In genomic region chr17:77962349-77962748, GRCh38 we compare ENCODE assay signal across 17 cellular contexts. TPM values are rescaled to one million over a fixed set of nuclear protein-coding genes. Genes with fewer than 3 reads are reported as not detected.
DNase-seq lines count a peak whose midpoint lies in the region; ATAC-seq, FAIRE-seq and TF ChIP-seq lines count a peak whose summit lies in the region.
"Had no signal": no experiment of that assay in that cellular context is flagged by ENCODE, and none has a peak within 500 bp of the region (broad histone marks: within the 10 kb centered on the region; RNA-seq: fewer than 3 reads in every experiment).

No MANE protein-coding gene starts in this region.

- CTCF ChIA-PET in A549 (lab: Yijun Ruan, JAX): interaction anchor here (0.6 to 2.6 kb wide), 7 partner anchors 9 to 420 kb away, joined by 3 to 12 read pairs (median 3); no protein-coding TSS in a partner anchor
- CTCF ChIA-PET in WTC11 (lab: Charles Lee): no interaction called here
- CTCF ChIA-PET in OCI-LY7 (lab: Charles Lee; ENCODE audit: unreplicated experiment): no interaction called here

- H2AFZ ChIP-seq in OCI-LY7 (ENCODE audit: low read length): no peak overlapping the region
- no peak overlapping the region for H2AFZ ChIP-seq in H9 (ENCODE audit: low read length)

- H3K23ac ChIP-seq in H9 (ENCODE audit: insufficient read length, low read depth, low read length): no peak overlapping the region

- peaks cover 6% of the 10 kb centered on the region for H3K36me3 Mint-ChIP-seq in CD4-positive, CD25-positive, alpha-beta regulatory T cell
- H3K36me3 Mint-ChIP-seq in WTC11 (no peaks in the 10 kb centered on the region), H9 (ENCODE audit: insufficient read depth in 1 of 3, low read depth in 3 of 3) (peaks cover 0 to 2% (median 0%) of the 10 kb centered on the region in 3 experiments; a peak in 1 of 7 replicates)

- H2BK5ac ChIP-seq in H9 (ENCODE audit: insufficient read length, low read length): no peak overlapping the region

- H3K27ac ChIP-seq in A549 (no peak overlapping the region), OCI-LY7 (ENCODE audit: low read depth, low read length, poor library complexity, severe bottlenecking) (no peak overlapping the region), H9 (ENCODE audit: insufficient read length, low read depth, low read length) (no peak overlapping the region)
- H3K27ac ChIP-seq in CD4-positive, CD25-positive, alpha-beta regulatory T cell (ENCODE audit: insufficient read depth, low read length, poor library complexity, severe bottlenecking): no peak overlapping the region
- H3K27ac ChIP-seq: lower lobe of right lung, vagina had no signal

- H3T11ph ChIP-seq in H9 (ENCODE audit: low read length): no peak overlapping the region

- no peak overlapping the region for H3K56ac ChIP-seq in H9 (ENCODE audit: insufficient read length, low read depth, low read length)

- intact Hi-C loops in OCI-LY7 (cut with micrococcal nuclease; ENCODE audit: unreplicated experiment): no loop called here

- H4K20me1 ChIP-seq in OCI-LY7 (ENCODE audit: insufficient read depth, low read length) (peaks cover 57% of the 10 kb centered on the region), H9 (ENCODE audit: control insufficient read depth, insufficient read depth, insufficient read length) (no peaks in the 10 kb centered on the region)

- POLR2A ChIA-PET in A549 (lab: Yijun Ruan, JAX) (no interaction called here), WTC11 (lab: Charles Lee) (no interaction called here), OCI-LY7 (lab: Charles Lee) (interaction anchor here (1.2 kb wide), 1 partner anchor 93 kb away, joined by 3 read pairs; no protein-coding TSS in a partner anchor)

- peaks cover 64% of the 10 kb centered on the region for H3K79me2 ChIP-seq in OCI-LY7 (ENCODE audit: insufficient read depth, low read depth, low read length)
- H3K79me2 ChIP-seq in H9 (ENCODE audit: insufficient read depth, low read length): peaks cover 18% of the 10 kb centered on the region; the same call in 1 of the 2 replicates

- no peak for DNase-seq in A549 (ENCODE audit: low read depth in 1 of 2, low spot score in 1 of 2)
- no peak for DNase-seq in CD4-positive, CD25-positive, alpha-beta regulatory T cell
- no peak for DNase-seq in WTC11 (ENCODE audit: low spot score)
- DNase-seq in left kidney (ENCODE audit: low read depth, low spot score): peak; percentile 58
- DNase-seq in OCI-LY7 (ENCODE audit: low spot score): no peak
- no peak for DNase-seq in H9
- DNase-seq: activated CD4-positive, alpha-beta T cell treated with anti-CD3 and anti-CD28 coated beads, Interleukin-2, amount 50 U/mL, for 1 hour; central memory CD4-positive, alpha-beta T cell; effector CD4-positive, alpha-beta T cell; lower lobe of right lung; NCI-H1105 treated with DMSO at 0.1 percent for 48 hours; NCI-H226; posterior cingulate gyrus had no signal

- H2BK12ac ChIP-seq in H9 (ENCODE audit: insufficient read length, low read depth, low read length): no peak overlapping the region

- peaks cover 22% of the 10 kb centered on the region for H3K23me2 ChIP-seq in H9 (ENCODE audit: insufficient read length, low read depth, low read length, poor library complexity, severe bottlenecking)

- peak overlapping the region in 1 of 3 donors; percentile 1 for H3K27ac Mint-ChIP-seq in CD4-positive, CD25-positive, alpha-beta regulatory T cell
- H3K27ac Mint-ChIP-seq in WTC11: peak overlapping the region; percentile 19; the same call in 1 of the 2 replicates
- no peak overlapping the region; a peak in 1 of 7 replicates for H3K27ac Mint-ChIP-seq in H9
- H3K27ac Mint-ChIP-seq: B cell had no signal

- H2AK5ac ChIP-seq in H9 (ENCODE audit: insufficient read length, low read length): no peak overlapping the region

- H3K14ac ChIP-seq in H9 (ENCODE audit: insufficient read depth, low read length): no peak overlapping the region

- no peak for TF ChIP-seq EP300 in A549 (IDR thresholded peaks at IDR 0.05)

- no peak overlapping the region for H4K5ac ChIP-seq in H9 (ENCODE audit: insufficient read length, low read depth, low read length)

- H3K4me3 Mint-ChIP-seq in CD4-positive, CD25-positive, alpha-beta regulatory T cell: peak overlapping the region; percentile 62 to 96 (median 78)
- H3K4me3 Mint-ChIP-seq in WTC11 (peak overlapping the region; percentile 39), H9 (peak overlapping the region in 1 of 2 experiments; percentile 9; a peak in 1 of 5 replicates)
- H3K4me3 Mint-ChIP-seq: B cell had no signal

- no peak overlapping the region for H3K4me3 ChIP-seq in A549
- peak overlapping the region; percentile 63 for H3K4me3 ChIP-seq in CD4-positive, CD25-positive, alpha-beta regulatory T cell (ENCODE audit: low read depth, low read length)
- H3K4me3 ChIP-seq in OCI-LY7 (ENCODE audit: low read depth, low read length, poor library complexity, severe bottlenecking): no peak overlapping the region
- H3K4me3 ChIP-seq: lower lobe of right lung, vagina had no signal

- no peak for ATAC-seq in A549
- no peak for ATAC-seq in CD4-positive, CD25-positive, alpha-beta regulatory T cell (ENCODE audit: low read depth in 2 of 2)
- no peak for ATAC-seq in WTC11
- no peak for ATAC-seq in HG03442 (IDR thresholded peaks at IDR 0.05; ENCODE audit: unreplicated experiment)
- ATAC-seq: lower lobe of right lung had no signal

- TF ChIP-seq RAD21 in A549 (conservative IDR thresholded peaks at IDR 0.05 in 1 of 2, IDR thresholded peaks at IDR 0.05 in 1 of 2): no peak

- 53% methylated on average over 6 of the region's 6 CpGs for WGBS in A549 (ENCODE audit: missing lambda C conversion rate)
- no CpG with 5 or more reads among the region's 6 CpGs for WGBS in H9 (ENCODE audit: extremely low coverage, insufficient read length, low lambda C conversion rate)

- no peak for FAIRE-seq in A549 (lab: Jason Lieb, UNC)
- FAIRE-seq: HTR-8/SVneo had no signal

- H4K91ac ChIP-seq in H9 (ENCODE audit: insufficient read length, low read depth, low read length): no peak overlapping the region

- no peak overlapping the region for H4K8ac ChIP-seq in H9 (replicated peaks; ENCODE audit: insufficient read length, low read depth, low read length)

- TF ChIP-seq POLR2A in A549 (IDR thresholded peaks at IDR 0.05; ENCODE audit: low read length): no peak

- no peak overlapping the region for H2BK120ac ChIP-seq in H9 (ENCODE audit: low read depth, low read length, poor library complexity, severe bottlenecking)

- no peak overlapping the region for H2BK15ac ChIP-seq in H9 (ENCODE audit: low read depth, low read length)

- no peak overlapping the region for H3K18ac ChIP-seq in H9 (ENCODE audit: insufficient read length, low read depth, low read length)

- no peaks in the 10 kb centered on the region for H3K36me3 ChIP-seq in CD4-positive, CD25-positive, alpha-beta regulatory T cell (ENCODE audit: control insufficient read depth, insufficient read depth, low read length)
- no peaks in the 10 kb centered on the region for H3K36me3 ChIP-seq in OCI-LY7 (ENCODE audit: insufficient read depth, low read length)
- H3K36me3 ChIP-seq: lower lobe of right lung, vagina had no signal

- H3K4me2 ChIP-seq in A549 (no peak overlapping the region), OCI-LY7 (ENCODE audit: low read length) (no peak overlapping the region), H9 (ENCODE audit: insufficient read depth, insufficient read length, low read length) (no peak overlapping the region)

- H3K4me1 ChIP-seq in A549 (peaks cover 5% of the 10 kb centered on the region; the same call in 2 of the 3 replicates), OCI-LY7 (ENCODE audit: insufficient read depth, low read length, poor library complexity, severe bottlenecking) (peaks cover 24% of the 10 kb centered on the region), H9 (ENCODE audit: insufficient read depth, low read length) (peaks cover 8% of the 10 kb centered on the region)
- H3K4me1 ChIP-seq in CD4-positive, CD25-positive, alpha-beta regulatory T cell (ENCODE audit: control insufficient read depth, insufficient read depth, low read length, poor library complexity, severe bottlenecking): peaks cover 59% of the 10 kb centered on the region

- no peak for TF ChIP-seq CTCF in A549 (IDR thresholded peaks at IDR 0.05)
- TF ChIP-seq CTCF in WTC11 (IDR thresholded peaks at IDR 0.05): no peak
- no peak for TF ChIP-seq CTCF in OCI-LY7 (conservative IDR thresholded peaks at IDR 0.05; ENCODE audit: low read length)
- TF ChIP-seq CTCF in H9 (conservative IDR thresholded peaks at IDR 0.05): no peak

- BruUV-seq in OCI-LY7 (replicated peaks; lab: Mats Ljungman, UMichigan): no TSS peak

- H3K9ac ChIP-seq in H9 (ENCODE audit: extremely low read depth, insufficient read length, low read length): no peak overlapping the region

- no peaks in the 10 kb centered on the region for H3K27me3 ChIP-seq in CD4-positive, CD25-positive, alpha-beta regulatory T cell (ENCODE audit: control insufficient read depth, insufficient read depth, low read length)
- peaks cover 2% of the 10 kb centered on the region; the same call in 1 of the 2 replicates for H3K27me3 ChIP-seq in H9 (ENCODE audit: insufficient read depth, low read length)
- H3K27me3 ChIP-seq: vagina had no signal

- H3K4ac ChIP-seq in H9 (ENCODE audit: low read depth, low read length): no peak overlapping the region

- H3K9me3 Mint-ChIP-seq in CD4-positive, CD25-positive, alpha-beta regulatory T cell: no peaks in the 10 kb centered on the region
- H3K9me3 Mint-ChIP-seq in WTC11 (no peaks in the 10 kb centered on the region), H9 (no peaks in the 10 kb centered on the region)

- H3K27me3 Mint-ChIP-seq in CD4-positive, CD25-positive, alpha-beta regulatory T cell: peaks cover 4% of the 10 kb centered on the region
- H3K27me3 Mint-ChIP-seq in WTC11 (ENCODE audit: low read depth) (peaks cover 9% of the 10 kb centered on the region), H9 (ENCODE audit: low read depth) (peaks cover 14% of the 10 kb centered on the region)

- H3K9me3 ChIP-seq in A549: no peaks in the 10 kb centered on the region
- H3K9me3 ChIP-seq in CD4-positive, CD25-positive, alpha-beta regulatory T cell (ENCODE audit: control insufficient read depth in 2 of 2, low read length in 2 of 2): no peaks in the 10 kb centered on the region
- H3K9me3 ChIP-seq in OCI-LY7 (ENCODE audit: low read length): no peaks in the 10 kb centered on the region
- H3K9me3 ChIP-seq in H9 (ENCODE audit: control insufficient read depth, low read depth, low read length): no peaks in the 10 kb centered on the region
- H3K9me3 ChIP-seq: lower lobe of right lung, vagina had no signal

- H2BK20ac ChIP-seq in H9 (ENCODE audit: low read depth, low read length, poor library complexity, severe bottlenecking): no peak overlapping the region

- no peaks in the 10 kb centered on the region for H3K9me2 ChIP-seq in OCI-LY7 (ENCODE audit: insufficient read depth, low read length)

- peaks cover 5% of the 10 kb centered on the region for H3K79me1 ChIP-seq in H9 (ENCODE audit: insufficient read depth, low read depth, low read length, poor library complexity, severe bottlenecking)

- H3K4me1 Mint-ChIP-seq in CD4-positive, CD25-positive, alpha-beta regulatory T cell: peaks cover 30 to 77% (median 66%) of the 10 kb centered on the region in 4 donors
- H3K4me1 Mint-ChIP-seq in WTC11 (peaks cover 65% of the 10 kb centered on the region), H9 (peaks cover 43 to 53% of the 10 kb centered on the region in 2 experiments)

RNA-seq across cellular contexts. Expression of gene TNRC6C, which starts 3.8 kb away (rescaled TPM):
- polyA plus RNA-seq in A549 (2011; rRNA removed) (1.3 and 3.4 TPM in 2 replicates), A549 (2017; fragmentation: RNase III; extraction: RNeasy Plus Mini Kit Qiagen cat#74134 plus additional on column Dnase treatment) (1.7 to 2.4 TPM (median 1.9 TPM) in 3 replicates)
- polyA plus RNA-seq in A549 (2012; cell fraction: cytosol; rRNA removed): 0.62 and 0.69 TPM in 2 replicates
- 1.5 and 2.2 TPM in 2 replicates for polyA plus RNA-seq in A549 (2012; cell fraction: nucleus; rRNA removed)
- polyA minus RNA-seq in A549 (2011; rRNA and poly(A)+ RNA removed): 14.7 and 16.0 TPM in 2 replicates
- 77.1 TPM for total RNA-seq in CD4-positive, CD25-positive, alpha-beta regulatory T cell
- 1 to 10 TPM; 2.3 to 3.1 (median 2.9) TPM for polyA plus RNA-seq in CD4-positive, CD25-positive, alpha-beta regulatory T cell
- total RNA-seq in WTC11 (2021) (39.9 to 52.3 TPM (median 41.8 TPM) in 3 replicates), OCI-LY7 (2022) (25.2 and 33.9 TPM in 2 replicates), H9 (2021) (24.7 and 25.7 TPM in 2 replicates)
- total RNA-seq in OCI-LY7 (2014; rRNA removed; shearing (Covaris generic)): 8.5 and 14.2 TPM in 2 replicates
